Comparison of ENCODE assay signal across 14 cellular contexts in the genomic region with DNA sequence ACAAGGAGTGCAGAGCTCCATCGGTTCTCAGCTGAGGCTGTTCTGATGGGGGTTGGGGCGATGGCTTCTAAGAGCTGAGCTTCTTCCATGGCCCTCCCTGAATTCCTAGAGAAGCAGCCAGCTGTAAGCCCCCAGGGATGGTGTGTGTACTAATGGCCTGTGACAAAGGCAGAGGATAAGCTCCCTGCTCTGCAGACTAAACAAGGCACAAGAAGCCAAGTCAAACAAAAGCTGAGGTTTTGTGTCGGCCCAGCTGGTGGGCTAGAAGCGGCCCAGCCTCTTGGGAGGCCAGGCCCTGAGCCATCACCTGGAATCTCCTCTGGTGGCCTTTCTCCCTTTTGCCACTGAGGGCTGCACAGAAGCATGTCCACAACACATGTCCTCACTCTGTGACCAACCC.
DNase-seq lines count a peak whose midpoint lies in the region; ATAC-seq and TF ChIP-seq lines count a peak whose summit lies in the region.
"Had no signal": no experiment of that assay in that cellular context is flagged by ENCODE, and none has a peak within 500 bp of the region (broad histone marks: within the 10 kb centered on the region; RNA-seq: fewer than 3 reads in every experiment).

No MANE protein-coding gene starts in this region.

- H3K9me3 Mint-ChIP-seq in natural killer cell (no peaks in the 10 kb centered on the region), progenitor cell of endocrine pancreas (ENCODE audit: low read depth) (no peaks in the 10 kb centered on the region)

- no peak overlapping the region for H4K91ac ChIP-seq in neuronal stem cell (ENCODE audit: low read depth, low read length, poor library complexity)

- no peak overlapping the region for H3K4me3 ChIP-seq in neuronal stem cell (ENCODE audit: low read length in 2 of 2)

- H3K9ac ChIP-seq in neuronal stem cell (ENCODE audit: low read depth, low read length, poor library complexity), result no peak overlapping the region

- no peaks in the 10 kb centered on the region for H3K36me3 ChIP-seq in neuronal stem cell (replicated peaks in 1 of 2; ENCODE audit: control insufficient read depth in 2 of 2, insufficient read depth in 2 of 2, low read length in 2 of 2)

- H3K4me1 ChIP-seq in neuronal stem cell (ENCODE audit: control insufficient read depth in 2 of 2, insufficient read depth in 1 of 2, low read depth in 1 of 2, low read length in 2 of 2), result peaks cover 2 to 8% of the 10 kb centered on the region in 2 donors

- intact Hi-C loops in natural killer cell (cut with micrococcal nuclease), result no loop called here

- no peak for TF ChIP-seq CTCF in natural killer cell (IDR thresholded peaks at IDR 0.05)
- no peak for TF ChIP-seq CTCF in progenitor cell of endocrine pancreas (IDR thresholded peaks at IDR 0.05; ENCODE audit: unreplicated experiment)

- no CpG with 5 or more reads among the region's 4 CpGs for WGBS in neuronal stem cell (ENCODE audit: extremely low coverage in 2 of 2, insufficient read length in 2 of 2, insufficient replicate concordance in 1 of 2), 2 donors

- no peak overlapping the region for H3K18ac ChIP-seq in neuronal stem cell (ENCODE audit: low read length)

- no peak overlapping the region for H2BK5ac ChIP-seq in neuronal stem cell (ENCODE audit: low read length)

- no peak overlapping the region for H4K8ac ChIP-seq in neuronal stem cell (ENCODE audit: low read depth, low read length)

- H3K27me3 ChIP-seq in neuronal stem cell (ENCODE audit: control insufficient read depth in 3 of 3, insufficient read depth in 3 of 3, low read depth in 1 of 3, low read length in 3 of 3), result peaks cover 0 to 43% (median 36%) of the 10 kb centered on the region in 3 experiments

- no peak overlapping the region for H2BK15ac ChIP-seq in neuronal stem cell (ENCODE audit: low read length)

- no peak overlapping the region for H3K4ac ChIP-seq in neuronal stem cell (ENCODE audit: low read length)

- H3K4me2 ChIP-seq in neuronal stem cell (ENCODE audit: insufficient read depth, low read length, poor library complexity, severe bottlenecking), result no peak overlapping the region

- H3K14ac ChIP-seq in neuronal stem cell (ENCODE audit: low read length), result no peak overlapping the region

- H3K27me3 Mint-ChIP-seq in natural killer cell (ENCODE audit: low read depth in 2 of 2), result peaks cover 28 to 31% of the 10 kb centered on the region in 2 donors
- peaks cover 15% of the 10 kb centered on the region for H3K27me3 Mint-ChIP-seq in progenitor cell of endocrine pancreas

- DNase-seq in Daoy (ENCODE audit: low read depth) (peak; percentile 84), NCI-H146 (lab: John Stamatoyannopoulos, UW) (peak; percentile 57), ecto neural progenitor cell (ENCODE audit: low spot score) (peak; percentile 77), neuronal stem cell (ENCODE audit: low spot score) (peak; percentile 67), natural killer cell (no peak), progenitor cell of endocrine pancreas (ENCODE audit: low spot score, unreplicated experiment) (no peak)
- DNase-seq: NCI-H1105, NCI-H187, NCI-H446, PC-3 had no signal

- no peak overlapping the region for H2AFZ ChIP-seq in neuronal stem cell (ENCODE audit: low read length)

- H3K4me1 Mint-ChIP-seq in natural killer cell (no peaks in the 10 kb centered on the region), progenitor cell of endocrine pancreas (ENCODE audit: low read depth) (no peaks in the 10 kb centered on the region)
- H3K4me1 Mint-ChIP-seq: IgD-negative memory B cell had no signal

- H3K9me3 ChIP-seq in neuronal stem cell (replicated peaks in 1 of 2; ENCODE audit: control insufficient read depth in 2 of 2, insufficient read depth in 1 of 2, low read depth in 1 of 2, low read length in 2 of 2), result no peaks in the 10 kb centered on the region

- H3K36me3 Mint-ChIP-seq in natural killer cell (no peaks in the 10 kb centered on the region), progenitor cell of endocrine pancreas (ENCODE audit: insufficient read depth) (no peaks in the 10 kb centered on the region)

- H3K27ac ChIP-seq in neuronal stem cell (replicated peaks; ENCODE audit: low read length), result no peak overlapping the region
- H3K27ac ChIP-seq: C4-2B, RWPE1 had no signal

- H2BK120ac ChIP-seq in neuronal stem cell (ENCODE audit: low read depth, low read length), result no peak overlapping the region

- no peak overlapping the region for H3K23ac ChIP-seq in neuronal stem cell (ENCODE audit: low read depth, low read length, poor library complexity)

- no peak overlapping the region for H3K4me3 Mint-ChIP-seq in natural killer cell
- no peak overlapping the region for H3K4me3 Mint-ChIP-seq in progenitor cell of endocrine pancreas (ENCODE audit: low read depth)
- H3K4me3 Mint-ChIP-seq: IgD-negative memory B cell had no signal

- H3K79me1 ChIP-seq in neuronal stem cell (ENCODE audit: low read depth, low read length), result no peaks in the 10 kb centered on the region

- H2BK12ac ChIP-seq in neuronal stem cell (ENCODE audit: low read length), result no peak overlapping the region

- no peak overlapping the region for H2AK5ac ChIP-seq in neuronal stem cell (ENCODE audit: low read depth, low read length)

- ATAC-seq in natural killer cell, result no peak
- ATAC-seq in HG02840 (IDR thresholded peaks at IDR 0.05; ENCODE audit: low FRiP score, unreplicated experiment), result no peak
- ATAC-seq: PC-3 had no signal

- H3K27ac Mint-ChIP-seq in natural killer cell (no peak overlapping the region), progenitor cell of endocrine pancreas (no peak overlapping the region)
- H3K27ac Mint-ChIP-seq: IgD-negative memory B cell had no signal

Comparison
In these comparisons a context has a peak if more than half of its experiments do, and no peak if none do; other contexts are left out.
1. DNase-seq: peak in Daoy (single experiment), NCI-H146 (single experiment), ecto neural progenitor cell (single experiment) and neuronal stem cell (single experiment); none in natural killer cell (single experiment) and progenitor cell of endocrine pancreas (single experiment).